1 cellular context compared by ENCODE assay signal in the genomic region with DNA sequence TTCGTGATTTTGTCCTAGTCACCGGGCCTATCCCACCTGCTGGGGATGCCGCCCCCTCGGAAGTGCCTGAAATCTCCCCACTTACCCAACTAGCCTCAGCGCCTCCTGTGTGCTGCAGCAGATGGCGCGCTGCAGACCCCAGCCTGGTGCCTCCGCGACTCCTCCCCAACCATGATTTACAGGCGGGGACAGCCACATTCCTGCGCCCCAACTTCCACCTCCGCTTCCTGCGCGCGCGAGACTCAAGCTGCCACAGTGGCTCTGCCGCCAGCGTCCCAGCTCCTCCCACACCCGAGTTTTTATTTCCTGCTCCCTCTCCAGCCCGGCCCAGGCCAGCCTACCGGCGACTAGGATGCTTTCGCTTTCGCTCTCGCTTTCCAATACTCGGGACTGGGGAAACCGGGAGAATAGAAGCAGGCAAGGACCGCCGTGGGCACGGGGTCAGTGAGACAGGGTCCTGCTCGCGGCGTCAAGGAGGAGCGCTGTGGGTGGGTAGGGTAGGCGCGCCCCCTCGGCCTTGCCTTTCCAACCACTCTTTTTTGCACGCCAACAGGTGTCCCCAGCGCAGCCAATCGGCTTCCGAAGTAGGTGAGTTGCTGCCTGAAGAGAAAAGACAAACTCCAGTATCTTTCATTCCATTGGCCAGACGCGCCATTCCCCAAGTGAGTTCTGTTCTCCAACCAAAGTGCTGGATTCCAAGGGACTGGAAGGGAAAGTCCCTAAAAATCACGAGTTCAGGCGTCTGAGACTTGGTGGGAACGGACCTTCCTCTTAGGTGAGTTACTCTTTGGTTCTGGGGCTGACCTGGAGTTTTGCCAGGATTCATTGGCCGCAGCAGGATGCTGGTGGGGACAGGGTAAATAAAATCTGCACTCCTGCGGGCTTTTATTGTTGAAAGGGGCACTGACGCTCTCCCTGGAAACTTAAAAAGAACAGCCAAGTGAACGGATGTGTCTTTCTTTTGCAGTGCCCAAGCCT.
TF ChIP-seq lines count a peak whose summit lies in the region.

Gene FAM111A (plus strand): TSS at position 327 of the 978 bp plus-strand sequence. CDS start 6,017 bp downstream, outside the sequence.

TF ChIP-seq in A549, 52 proteins besides CTCF, POLR2A, EP300 and RAD21 (continued from another document):
- TF ChIP-seq, protein P1, sequence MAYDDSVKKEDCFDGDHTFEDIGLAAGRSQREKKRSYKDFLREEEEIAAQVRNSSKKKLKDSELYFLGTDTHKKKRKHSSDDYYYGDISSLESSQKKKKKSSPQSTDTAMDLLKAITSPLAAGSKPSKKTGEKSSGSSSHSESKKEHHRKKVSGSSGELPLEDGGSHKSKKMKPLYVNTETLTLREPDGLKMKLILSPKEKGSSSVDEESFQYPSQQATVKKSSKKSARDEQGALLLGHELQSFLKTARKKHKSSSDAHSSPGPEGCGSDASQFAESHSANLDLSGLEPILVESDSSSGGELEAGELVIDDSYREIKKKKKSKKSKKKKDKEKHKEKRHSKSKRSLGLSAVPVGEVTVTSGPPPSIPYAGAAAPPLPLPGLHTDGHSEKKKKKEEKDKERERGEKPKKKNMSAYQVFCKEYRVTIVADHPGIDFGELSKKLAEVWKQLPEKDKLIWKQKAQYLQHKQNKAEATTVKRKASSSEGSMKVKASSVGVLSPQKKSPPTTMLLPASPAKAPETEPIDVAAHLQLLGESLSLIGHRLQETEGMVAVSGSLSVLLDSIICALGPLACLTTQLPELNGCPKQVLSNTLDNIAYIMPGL (CRISPR knock-in tag; IDR thresholded peaks at IDR 0.05; ENCODE audit: borderline replicate concordance): no peak
- TF ChIP-seq, protein P2, sequence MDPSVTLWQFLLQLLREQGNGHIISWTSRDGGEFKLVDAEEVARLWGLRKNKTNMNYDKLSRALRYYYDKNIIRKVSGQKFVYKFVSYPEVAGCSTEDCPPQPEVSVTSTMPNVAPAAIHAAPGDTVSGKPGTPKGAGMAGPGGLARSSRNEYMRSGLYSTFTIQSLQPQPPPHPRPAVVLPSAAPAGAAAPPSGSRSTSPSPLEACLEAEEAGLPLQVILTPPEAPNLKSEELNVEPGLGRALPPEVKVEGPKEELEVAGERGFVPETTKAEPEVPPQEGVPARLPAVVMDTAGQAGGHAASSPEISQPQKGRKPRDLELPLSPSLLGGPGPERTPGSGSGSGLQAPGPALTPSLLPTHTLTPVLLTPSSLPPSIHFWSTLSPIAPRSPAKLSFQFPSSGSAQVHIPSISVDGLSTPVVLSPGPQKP (IDR thresholded peaks at IDR 0.05; ENCODE audit: low read depth, low read length): no peak
- TF ChIP-seq EHF (CRISPR knock-in tag; IDR thresholded peaks at IDR 0.05): no peak
- no peak for TF ChIP-seq CEBPB (IDR thresholded peaks at IDR 0.05)
- TF ChIP-seq NFE2L2 (conservative IDR thresholded peaks at IDR 0.05; ENCODE audit: low read length): no peak
- TF ChIP-seq KDM5A (IDR thresholded peaks at IDR 0.05): no peak
- no peak for TF ChIP-seq FOSB (CRISPR knock-in tag; IDR thresholded peaks at IDR 0.05)
- peak; percentile 41 for TF ChIP-seq CHD2 (IDR thresholded peaks at IDR 0.05; ENCODE audit: low read length, partially characterized antibody)
- TF ChIP-seq CHD4 (IDR thresholded peaks at IDR 0.05; ENCODE audit: borderline replicate concordance): no peak
- no peak for TF ChIP-seq ZSCAN20 (CRISPR knock-in tag; IDR thresholded peaks at IDR 0.05)
- no peak for TF ChIP-seq NPAS2 (CRISPR knock-in tag; IDR thresholded peaks at IDR 0.05; ENCODE audit: borderline replicate concordance)
- TF ChIP-seq HOXB5 (CRISPR knock-in tag; IDR thresholded peaks at IDR 0.05): no peak
- TF ChIP-seq FOSL2 (IDR thresholded peaks at IDR 0.05): no peak
- no peak for TF ChIP-seq FOSL2 (CRISPR knock-in tag; IDR thresholded peaks at IDR 0.05)
- TF ChIP-seq, protein P3, sequence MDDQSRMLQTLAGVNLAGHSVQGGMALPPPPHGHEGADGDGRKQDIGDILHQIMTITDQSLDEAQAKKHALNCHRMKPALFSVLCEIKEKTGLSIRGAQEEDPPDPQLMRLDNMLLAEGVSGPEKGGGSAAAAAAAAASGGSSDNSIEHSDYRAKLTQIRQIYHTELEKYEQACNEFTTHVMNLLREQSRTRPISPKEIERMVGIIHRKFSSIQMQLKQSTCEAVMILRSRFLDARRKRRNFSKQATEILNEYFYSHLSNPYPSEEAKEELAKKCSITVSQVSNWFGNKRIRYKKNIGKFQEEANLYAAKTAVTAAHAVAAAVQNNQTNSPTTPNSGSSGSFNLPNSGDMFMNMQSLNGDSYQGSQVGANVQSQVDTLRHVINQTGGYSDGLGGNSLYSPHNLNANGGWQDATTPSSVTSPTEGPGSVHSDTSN (IDR thresholded peaks at IDR 0.05): no peak
- TF ChIP-seq E2F6 (IDR thresholded peaks at IDR 0.05; ENCODE audit: borderline replicate concordance, low read depth): no peak; the same call in 1 of the 2 replicates
- no peak for TF ChIP-seq ESRRA (IDR thresholded peaks at IDR 0.05; ENCODE audit: borderline replicate concordance, low read length)
- no peak for TF ChIP-seq MAZ (IDR thresholded peaks at IDR 0.05; ENCODE audit: borderline replicate concordance, low read depth, low read length)
- TF ChIP-seq, protein P4, sequence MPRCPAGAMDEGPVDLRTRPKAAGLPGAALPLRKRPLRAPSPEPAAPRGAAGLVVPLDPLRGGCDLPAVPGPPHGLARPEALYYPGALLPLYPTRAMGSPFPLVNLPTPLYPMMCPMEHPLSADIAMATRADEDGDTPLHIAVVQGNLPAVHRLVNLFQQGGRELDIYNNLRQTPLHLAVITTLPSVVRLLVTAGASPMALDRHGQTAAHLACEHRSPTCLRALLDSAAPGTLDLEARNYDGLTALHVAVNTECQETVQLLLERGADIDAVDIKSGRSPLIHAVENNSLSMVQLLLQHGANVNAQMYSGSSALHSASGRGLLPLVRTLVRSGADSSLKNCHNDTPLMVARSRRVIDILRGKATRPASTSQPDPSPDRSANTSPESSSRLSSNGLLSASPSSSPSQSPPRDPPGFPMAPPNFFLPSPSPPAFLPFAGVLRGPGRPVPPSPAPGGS (IDR thresholded peaks at IDR 0.05): peak; percentile 22; the same call in 1 of the 3 replicates
- TF ChIP-seq HOXB13 (CRISPR knock-in tag; IDR thresholded peaks at IDR 0.05; ENCODE audit: low read depth): no peak
- no peak for TF ChIP-seq HDAC2 (IDR thresholded peaks at IDR 0.05)
- TF ChIP-seq, protein P5, sequence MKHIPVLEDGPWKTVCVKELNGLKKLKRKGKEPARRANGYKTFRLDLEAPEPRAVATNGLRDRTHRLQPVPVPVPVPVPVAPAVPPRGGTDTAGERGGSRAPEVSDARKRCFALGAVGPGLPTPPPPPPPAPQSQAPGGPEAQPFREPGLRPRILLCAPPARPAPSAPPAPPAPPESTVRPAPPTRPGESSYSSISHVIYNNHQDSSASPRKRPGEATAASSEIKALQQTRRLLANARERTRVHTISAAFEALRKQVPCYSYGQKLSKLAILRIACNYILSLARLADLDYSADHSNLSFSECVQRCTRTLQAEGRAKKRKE (CRISPR knock-in tag; IDR thresholded peaks at IDR 0.05; ENCODE audit: low read depth): no peak
- peak in 1 of 2 experiments; percentile 45; a peak in 1 of 5 replicates for TF ChIP-seq JUN (IDR thresholded peaks at IDR 0.05)
- TF ChIP-seq GATA3 (IDR thresholded peaks at IDR 0.05; ENCODE audit: borderline replicate concordance): peak; percentile 26; the same call in 1 of the 2 replicates
- peak; percentile 89 for TF ChIP-seq RFX5 (IDR thresholded peaks at IDR 0.05)
- no peak for TF ChIP-seq ZC3H11A (IDR thresholded peaks at IDR 0.05)
- TF ChIP-seq NR3C1 (IDR thresholded peaks at IDR 0.05): no peak
